Comparison of ENCODE assay signal across 2 cellular contexts in the genomic region with DNA sequence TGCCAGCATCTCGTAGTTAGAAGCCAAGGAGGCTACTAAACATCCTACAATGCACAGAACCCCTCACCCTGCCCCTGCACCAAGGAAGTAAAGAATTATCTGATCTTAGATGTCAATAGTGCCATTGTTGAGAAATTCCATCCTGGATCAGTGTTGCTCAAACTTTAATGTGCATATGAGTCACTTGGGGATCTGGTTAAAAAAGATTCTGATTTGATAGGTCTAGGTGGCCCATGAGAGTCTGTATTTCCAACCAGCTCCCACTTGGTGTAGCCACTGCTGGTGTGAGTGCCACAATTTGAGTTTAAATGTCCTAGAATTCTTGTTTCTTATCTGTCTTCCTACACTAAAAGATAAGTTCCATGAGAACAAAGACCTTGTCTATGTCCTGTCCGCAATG.
A peak's percentile ranks its signal among the peaks of the same experiment; 100 is the strongest.
TF ChIP-seq lines count a peak whose summit lies in the region.

No MANE protein-coding gene starts in this region.

TF ChIP-seq in SK-N-SH, 30 proteins besides CTCF, POLR2A, EP300 and RAD21:
- TF ChIP-seq JUND (IDR thresholded peaks at IDR 0.05) (0 out of 2 replicates have a peak, but pooled peaks have one; percentile 11), TCF12 (IDR thresholded peaks at IDR 0.05) (peak; percentile 70), RXRA (IDR thresholded peaks at IDR 0.05; ENCODE audit: borderline replicate concordance, low read depth) (no peak)

TF ChIP-seq in SK-N-SH treated with all-trans-retinoic acid at 6 μM for 48 hours, 23 proteins besides CTCF, POLR2A, EP300 and RAD21 (continued from another document):
- TF ChIP-seq PPARA (CRISPR knock-in tag; IDR thresholded peaks at IDR 0.05; ENCODE audit: borderline replicate concordance) = no peak
- TF ChIP-seq ESRRG (CRISPR knock-in tag; IDR thresholded peaks at IDR 0.05) = no peak
- no peak for TF ChIP-seq TSHZ2 (CRISPR knock-in tag; IDR thresholded peaks at IDR 0.05)
- TF ChIP-seq RARB (CRISPR knock-in tag; IDR thresholded peaks at IDR 0.05) = no peak
- no peak for TF ChIP-seq ISL1 (CRISPR knock-in tag; IDR thresholded peaks at IDR 0.05)
- no peak for TF ChIP-seq TOX (CRISPR knock-in tag; IDR thresholded peaks at IDR 0.05; ENCODE audit: borderline replicate concordance)
- TF ChIP-seq GLIS3 (CRISPR knock-in tag; IDR thresholded peaks at IDR 0.05) = no peak
- TF ChIP-seq CSDC2 (CRISPR knock-in tag; IDR thresholded peaks at IDR 0.05) = no peak
- TF ChIP-seq ZNF565 (CRISPR knock-in tag; conservative IDR thresholded peaks at IDR 0.05; ENCODE audit: low read depth) = no peak
